ENCODE assay signal across 27 cellular contexts in genomic region chr22:47189056-47189916, GRCh38.
A peak's percentile ranks its signal among the peaks of the same experiment; 100 is the strongest.
DNase-seq lines count a peak whose midpoint lies in the region; ATAC-seq and TF ChIP-seq lines count a peak whose summit lies in the region.
"Had no signal": no experiment of that assay in that cellular context is flagged by ENCODE, and none has a peak within 500 bp of the region (broad histone marks: within the 10 kb centered on the region; RNA-seq: fewer than 3 reads in every experiment).

No MANE protein-coding gene starts in this region.

- no peak for ATAC-seq in activated T-cell treated with anti-CD3 and anti-CD28 coated beads, Interleukin-2, amount 50 U/mL, for 4 hours
- no peak for ATAC-seq in natural killer cell treated with Interleukin-12 subunit alpha and Interleukin-12 subunit beta and Interleukin-15 and Interleukin-18, amount 100 ng/mL, for 72 hours
- ATAC-seq in GM18517 (IDR thresholded peaks at IDR 0.05; ENCODE audit: unreplicated experiment), result no peak
- ATAC-seq: activated CD4-positive, CD25-positive, alpha-beta regulatory T cell treated with anti-CD3 and anti-CD28 coated beads, Interleukin-2, amount 50 U/mL, for 24 hours; activated CD8-positive, alpha-beta T cell treated with anti-CD3 and anti-CD28 coated beads, Interleukin-2, amount 10 ng/mL, durations not matched to agents 7 days and 5 days; effector memory CD8-positive, alpha-beta T cell; gastrocnemius medialis; naive thymus-derived CD8-positive, alpha-beta T cell; stimulated activated effector memory CD8-positive, alpha-beta T cell treated with anti-CD3 and anti-CD28 coated beads, Interleukin-12 subunit alpha, Interleukin-12 subunit beta, amount 100 ng/mL, for 72 hours had no signal

- H3K27me3 ChIP-seq in tibial artery, result no peaks in the 10 kb centered on the region
- H3K27me3 ChIP-seq: BE2C, esophagus muscularis mucosa, gastrocnemius medialis had no signal

- H3K36me3 Mint-ChIP-seq in activated T-cell treated with anti-CD3 and anti-CD28 coated beads, Interleukin-2, amount 50 U/mL, for 4 hours (ENCODE audit: insufficient read depth), result no peaks in the 10 kb centered on the region
- no peaks in the 10 kb centered on the region for H3K36me3 Mint-ChIP-seq in activated T-cell treated with anti-CD3 and anti-CD28 coated beads, Interleukin-2, amount 50 U/mL, for 24 hours (ENCODE audit: low read depth)
- H3K36me3 Mint-ChIP-seq in chondrocyte (ENCODE audit: low read depth), result peaks cover 9% of the 10 kb centered on the region
- peaks cover 4% of the 10 kb centered on the region for H3K36me3 Mint-ChIP-seq in natural killer cell treated with Interleukin-12 subunit alpha and Interleukin-12 subunit beta and Interleukin-15 and Interleukin-18, amount 100 ng/mL, for 72 hours
- H3K36me3 Mint-ChIP-seq: activated naive CD8-positive, alpha-beta T cell treated with anti-CD3 and anti-CD28 coated beads for 36 hours; stimulated activated effector memory CD8-positive, alpha-beta T cell treated with anti-CD3 and anti-CD28 coated beads, Interleukin-12 subunit alpha, Interleukin-12 subunit beta, amount 100 ng/mL, for 72 hours had no signal

- no peaks in the 10 kb centered on the region for H3K4me1 ChIP-seq in tibial artery
- H3K4me1 ChIP-seq: BE2C, esophagus muscularis mucosa, gastrocnemius medialis, prostate gland had no signal

- no peaks in the 10 kb centered on the region for H3K27me3 Mint-ChIP-seq in activated T-cell treated with anti-CD3 and anti-CD28 coated beads, Interleukin-2, amount 50 U/mL, for 4 hours (ENCODE audit: low read depth)
- H3K27me3 Mint-ChIP-seq in activated T-cell treated with anti-CD3 and anti-CD28 coated beads, Interleukin-2, amount 50 U/mL, for 24 hours, result no peaks in the 10 kb centered on the region
- no peaks in the 10 kb centered on the region for H3K27me3 Mint-ChIP-seq in chondrocyte (ENCODE audit: low read depth)
- H3K27me3 Mint-ChIP-seq in natural killer cell treated with Interleukin-12 subunit alpha and Interleukin-12 subunit beta and Interleukin-15 and Interleukin-18, amount 100 ng/mL, for 72 hours, result no peaks in the 10 kb centered on the region
- H3K27me3 Mint-ChIP-seq: activated naive CD8-positive, alpha-beta T cell treated with anti-CD3 and anti-CD28 coated beads for 36 hours; effector memory CD8-positive, alpha-beta T cell; memory B cell; naive thymus-derived CD8-positive, alpha-beta T cell had no signal

- DNase-seq in activated T-cell treated with anti-CD3 and anti-CD28 coated beads, Interleukin-2, amount 50 U/mL, for 4 hours, result peak; percentile 3
- DNase-seq in activated T-cell treated with anti-CD3 and anti-CD28 coated beads, Interleukin-2, amount 50 U/mL, for 24 hours, result no peak
- DNase-seq in chondrocyte (ENCODE audit: low spot score) (peak; percentile 84), tibial artery (peak; percentile 16 to 63), middle frontal gyrus (ENCODE audit: extremely low spot score, low spot score) (no peak), NCI-H2029 (lab: John Stamatoyannopoulos, UW) (no peak)
- peak; percentile 45 for DNase-seq in natural killer cell treated with Interleukin-12 subunit alpha and Interleukin-12 subunit beta and Interleukin-15 and Interleukin-18, amount 100 ng/mL, for 72 hours (ENCODE audit: low spot score)
- DNase-seq: activated CD8-positive, alpha-beta T cell treated with anti-CD3 and anti-CD28 coated beads, Interleukin-2, amount 10 ng/mL, durations not matched to agents 7 days and 5 days; activated naive CD8-positive, alpha-beta T cell treated with anti-CD3 and anti-CD28 coated beads for 36 hours; activated T-cell treated with anti-CD3 and anti-CD28 coated beads, Interleukin-2, amount 50 U/mL, for 48 hours; BE2C; cerebellar nuclear complex; COR-L47; DND-41; effector memory CD8-positive, alpha-beta T cell; Kasumi-1; NCI-H2081; NCI-H345; stimulated activated CD4-positive, alpha-beta T cell treated with anti-CD3 and anti-CD28 coated beads, Interleukin-1b, Interleukin-23, amount 100 ng/mL, for 48 hours had no signal

- peaks cover 3 to 23% (median 10%) of the 10 kb centered on the region in 3 donors for H3K9me3 ChIP-seq in tibial artery
- H3K9me3 ChIP-seq: BE2C, prostate gland had no signal

- H3K36me3 ChIP-seq in tibial artery, result no peaks in the 10 kb centered on the region
- H3K36me3 ChIP-seq: BE2C, esophagus muscularis mucosa, gastrocnemius medialis, prostate gland had no signal

- intact Hi-C loops in tibial artery (cut with DNase I; ENCODE audit: low total_unique reads), result no loop called here

- no peak for TF ChIP-seq CTCF in chondrocyte (IDR thresholded peaks at IDR 0.05)
- no peak for TF ChIP-seq CTCF in tibial artery (IDR thresholded peaks at IDR 0.05)

- no peak overlapping the region for H3K4me3 ChIP-seq in tibial artery
- H3K4me3 ChIP-seq: esophagus muscularis mucosa, gastrocnemius medialis, prostate gland had no signal

- H3K4me1 Mint-ChIP-seq in activated T-cell treated with anti-CD3 and anti-CD28 coated beads, Interleukin-2, amount 50 U/mL, for 4 hours (ENCODE audit: low read depth), result no peaks in the 10 kb centered on the region
- H3K4me1 Mint-ChIP-seq in activated T-cell treated with anti-CD3 and anti-CD28 coated beads, Interleukin-2, amount 50 U/mL, for 24 hours (ENCODE audit: low read depth), result no peaks in the 10 kb centered on the region
- no peaks in the 10 kb centered on the region for H3K4me1 Mint-ChIP-seq in chondrocyte (ENCODE audit: low read depth)
- no peaks in the 10 kb centered on the region for H3K4me1 Mint-ChIP-seq in natural killer cell treated with Interleukin-12 subunit alpha and Interleukin-12 subunit beta and Interleukin-15 and Interleukin-18, amount 100 ng/mL, for 72 hours (ENCODE audit: low read depth in 2 of 2)
- H3K4me1 Mint-ChIP-seq: activated naive CD8-positive, alpha-beta T cell treated with anti-CD3 and anti-CD28 coated beads for 36 hours; naive thymus-derived CD8-positive, alpha-beta T cell; stimulated activated effector memory CD8-positive, alpha-beta T cell treated with anti-CD3 and anti-CD28 coated beads, Interleukin-12 subunit alpha, Interleukin-12 subunit beta, amount 100 ng/mL, for 72 hours had no signal

- no peak overlapping the region for H3K27ac ChIP-seq in tibial artery
- H3K27ac ChIP-seq: esophagus muscularis mucosa, gastrocnemius medialis, prostate gland had no signal

- no peak overlapping the region for H3K27ac Mint-ChIP-seq in activated T-cell treated with anti-CD3 and anti-CD28 coated beads, Interleukin-2, amount 50 U/mL, for 24 hours
- H3K27ac Mint-ChIP-seq in chondrocyte (ENCODE audit: unreplicated experiment), result no peak overlapping the region
- H3K27ac Mint-ChIP-seq in natural killer cell treated with Interleukin-12 subunit alpha and Interleukin-12 subunit beta and Interleukin-15 and Interleukin-18, amount 100 ng/mL, for 72 hours, result no peak overlapping the region
- H3K27ac Mint-ChIP-seq: activated CD8-positive, alpha-beta T cell treated with anti-CD3 and anti-CD28 coated beads, Interleukin-2, amount 10 ng/mL, durations not matched to agents 7 days and 5 days; activated naive CD8-positive, alpha-beta T cell treated with anti-CD3 and anti-CD28 coated beads for 36 hours; effector memory CD8-positive, alpha-beta T cell; memory B cell; stimulated activated effector memory CD8-positive, alpha-beta T cell treated with anti-CD3 and anti-CD28 coated beads, Interleukin-12 subunit alpha, Interleukin-12 subunit beta, amount 100 ng/mL, for 72 hours had no signal

- no peak overlapping the region for H3K4me3 Mint-ChIP-seq in activated T-cell treated with anti-CD3 and anti-CD28 coated beads, Interleukin-2, amount 50 U/mL, for 4 hours
- no peak overlapping the region for H3K4me3 Mint-ChIP-seq in activated T-cell treated with anti-CD3 and anti-CD28 coated beads, Interleukin-2, amount 50 U/mL, for 24 hours
- H3K4me3 Mint-ChIP-seq in chondrocyte (ENCODE audit: unreplicated experiment), result no peak overlapping the region
- H3K4me3 Mint-ChIP-seq in natural killer cell treated with Interleukin-12 subunit alpha and Interleukin-12 subunit beta and Interleukin-15 and Interleukin-18, amount 100 ng/mL, for 72 hours, result no peak overlapping the region
- H3K4me3 Mint-ChIP-seq: activated CD8-positive, alpha-beta T cell treated with anti-CD3 and anti-CD28 coated beads, Interleukin-2, amount 10 ng/mL, durations not matched to agents 7 days and 5 days; activated naive CD8-positive, alpha-beta T cell treated with anti-CD3 and anti-CD28 coated beads for 36 hours; effector memory CD8-positive, alpha-beta T cell; memory B cell; naive thymus-derived CD8-positive, alpha-beta T cell; stimulated activated effector memory CD8-positive, alpha-beta T cell treated with anti-CD3 and anti-CD28 coated beads, Interleukin-12 subunit alpha, Interleukin-12 subunit beta, amount 100 ng/mL, for 72 hours had no signal

- H3K9me3 Mint-ChIP-seq in activated T-cell treated with anti-CD3 and anti-CD28 coated beads, Interleukin-2, amount 50 U/mL, for 4 hours, result peaks cover 29% of the 10 kb centered on the region
- peaks cover 20% of the 10 kb centered on the region for H3K9me3 Mint-ChIP-seq in activated T-cell treated with anti-CD3 and anti-CD28 coated beads, Interleukin-2, amount 50 U/mL, for 24 hours
- peaks cover 28% of the 10 kb centered on the region for H3K9me3 Mint-ChIP-seq in chondrocyte (ENCODE audit: low read depth)
- H3K9me3 Mint-ChIP-seq in natural killer cell treated with Interleukin-12 subunit alpha and Interleukin-12 subunit beta and Interleukin-15 and Interleukin-18, amount 100 ng/mL, for 72 hours, result no peaks in the 10 kb centered on the region

Comparison
In these comparisons a context has a peak if more than half of its experiments do, and no peak if none do; other contexts are left out.
1. DNase-seq: peak in activated T-cell treated with anti-CD3 and anti-CD28 coated beads, Interleukin-2, amount 50 U/mL, for 4 hours (single experiment), chondrocyte (single experiment), natural killer cell treated with Interleukin-12 subunit alpha and Interleukin-12 subunit beta and Interleukin-15 and Interleukin-18, amount 100 ng/mL, for 72 hours (single experiment) and tibial artery (2 of 2); none in activated T-cell treated with anti-CD3 and anti-CD28 coated beads, Interleukin-2, amount 50 U/mL, for 24 hours (single experiment), middle frontal gyrus (single experiment) and NCI-H2029 (single experiment).